22 cellular contexts compared by ENCODE assay signal in genomic region chr11:2432628-2433071, GRCh38. TPM values are rescaled to one million over a fixed set of nuclear protein-coding genes. Genes with fewer than 3 reads are reported as not detected.
"Had no signal": no experiment of that assay in that cellular context is flagged by ENCODE, and none has a peak within 500 bp of the region (broad histone marks: within the 10 kb centered on the region; RNA-seq: fewer than 3 reads in every experiment).

No MANE protein-coding gene starts in this region.

- H3K4me1 ChIP-seq: esophagus squamous epithelium, gastroesophageal sphincter, suprapubic skin, upper lobe of left lung, vagina had no signal

- H3K27me3 Mint-ChIP-seq: memory B cell had no signal

- H3K27me3 ChIP-seq: thyroid gland, upper lobe of left lung, vagina had no signal

- H3K27ac ChIP-seq: esophagus squamous epithelium, gastroesophageal sphincter, suprapubic skin, thyroid gland, upper lobe of left lung, vagina had no signal

- H3K27ac Mint-ChIP-seq: immature natural killer cell, memory B cell, mesothelial cell of epicardium, nephron had no signal

- H3K36me3 ChIP-seq: esophagus squamous epithelium, gastroesophageal sphincter, suprapubic skin, thyroid gland, upper lobe of left lung, vagina had no signal

- H3K9me3 Mint-ChIP-seq: memory B cell, mesothelial cell of epicardium, nephron had no signal

- ATAC-seq: gastroesophageal sphincter, left colon, right cardiac atrium had no signal

- H3K4me3 Mint-ChIP-seq: immature natural killer cell, memory B cell, mesothelial cell of epicardium, nephron had no signal

- H3K4me3 ChIP-seq: esophagus squamous epithelium, gastroesophageal sphincter, suprapubic skin, thyroid gland, upper lobe of left lung, vagina had no signal

- H3K9me3 ChIP-seq: esophagus squamous epithelium, gastroesophageal sphincter, suprapubic skin, thyroid gland, upper lobe of left lung, vagina had no signal

- H3K36me3 Mint-ChIP-seq: immature natural killer cell, memory B cell, mesothelial cell of epicardium had no signal

- H3K4me1 Mint-ChIP-seq: immature natural killer cell, memory B cell, mesothelial cell of epicardium, nephron had no signal

- DNase-seq: cerebellar nuclear complex; dermis blood vessel endothelial cell; esophagus squamous epithelium; foreskin fibroblast; immature natural killer cell; left colon; small intestine; stimulated activated CD4-positive, alpha-beta T cell treated with anti-CD3 and anti-CD28 coated beads, Interleukin-2, amount 100 ng/mL, for 48 hours; stimulated activated naive CD4-positive, alpha-beta T cell treated with Interleukin-2 at 50 U/mL for 16 hours; thyroid gland had no signal

RNA-seq across cellular contexts. Expression of gene TRPM5, which starts 11.7 kb away (rescaled TPM):
- total RNA-seq: dermis blood vessel endothelial cell, epithelial cell of proximal tubule, esophagus squamous epithelium, gastroesophageal sphincter, lower leg skin, myocyte, right cardiac atrium, upper lobe of left lung, vagina had no signal
- polyA plus RNA-seq: immature natural killer cell, keratinocyte had no signal

RNA-seq across cellular contexts. Expression of gene KCNQ1, which starts 12.2 kb away (rescaled TPM):
- polyA plus RNA-seq: keratinocyte had no signal
